16 cellular contexts compared by ENCODE assay signal in the genomic region with DNA sequence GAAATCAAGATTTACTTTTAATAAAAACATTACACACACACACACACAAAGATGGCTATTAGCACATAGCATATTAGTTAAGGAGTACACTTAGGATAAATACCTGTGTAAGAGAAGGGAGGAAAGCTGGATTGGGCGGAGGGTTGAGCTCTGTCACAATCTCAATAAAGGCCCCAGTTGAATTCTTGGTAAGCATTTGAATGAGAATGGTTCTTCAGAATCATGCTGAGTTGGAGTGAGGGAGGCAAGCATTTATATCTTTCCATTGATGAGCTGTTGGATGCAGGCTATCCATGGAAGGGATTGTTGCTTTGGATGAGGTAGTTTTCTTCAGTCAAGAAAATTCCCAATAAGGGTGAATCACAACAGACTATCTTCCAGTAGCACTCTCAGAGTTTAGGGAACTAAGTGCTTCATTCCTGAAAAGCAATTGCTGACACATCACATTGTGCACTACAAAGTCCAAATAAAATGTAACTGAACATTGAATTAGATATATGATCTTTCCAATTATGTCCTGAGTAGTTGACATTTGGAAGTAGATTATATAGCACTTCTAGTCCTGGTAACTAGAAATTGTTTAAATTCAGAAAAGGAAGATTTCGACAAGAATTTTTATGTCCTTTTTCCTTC.
A peak's percentile ranks its signal among the peaks of the same experiment; 100 is the strongest.
DNase-seq lines count a peak whose midpoint lies in the region; ATAC-seq and TF ChIP-seq lines count a peak whose summit lies in the region.
"Had no signal": no experiment of that assay in that cellular context is flagged by ENCODE, and none has a peak within 500 bp of the region (broad histone marks: within the 10 kb centered on the region; RNA-seq: fewer than 3 reads in every experiment).

No MANE protein-coding gene starts in this region.

- H3K9ac ChIP-seq in HUES64 (ENCODE audit: low read depth, low read length) (no peak overlapping the region), mesenchymal stem cell (ENCODE audit: low read length) (no peak overlapping the region)

- peaks cover 3% of the 10 kb centered on the region for H3K9me3 Mint-ChIP-seq in activated CD4-positive, alpha-beta T cell treated with anti-CD3 and anti-CD28 coated beads, Interleukin-2, amount 10 ng/mL, durations not matched to agents 24 days and 14 days
- H3K9me3 Mint-ChIP-seq: CD8-positive, alpha-beta T cell had no signal

- H3K23ac ChIP-seq in mesenchymal stem cell (ENCODE audit: low read length in 2 of 2): no peak overlapping the region

- no peak for TF ChIP-seq CTCF in fibroblast of mammary gland (conservative IDR thresholded peaks at IDR 0.05; ENCODE audit: control insufficient read depth, insufficient read depth, low read depth, low read length)

- no peak overlapping the region for H3K18ac ChIP-seq in mesenchymal stem cell (ENCODE audit: low read depth in 1 of 2, low read length in 2 of 2)

- peak overlapping the region; percentile 11; the same call in 1 of the 2 replicates for H3K27ac ChIP-seq in HUES64 (ENCODE audit: low read depth, low read length)
- H3K27ac ChIP-seq in mesenchymal stem cell (ENCODE audit: low read length, poor library complexity, severe bottlenecking): no peak overlapping the region
- H3K27ac ChIP-seq: Peyer's patch had no signal

- H3K9me3 ChIP-seq in HUES64 (ENCODE audit: insufficient read depth, low read depth, low read length) (no peaks in the 10 kb centered on the region), mesenchymal stem cell (ENCODE audit: control insufficient read depth, low read length) (peaks cover 6% of the 10 kb centered on the region)
- H3K9me3 ChIP-seq: HAP-1, Peyer's patch had no signal

- no peak overlapping the region for H2BK15ac ChIP-seq in mesenchymal stem cell (ENCODE audit: low read depth, poor library complexity, severe bottlenecking)

- H3K27me3 ChIP-seq in HUES64 (ENCODE audit: insufficient read depth, low read length): no peaks in the 10 kb centered on the region
- no peaks in the 10 kb centered on the region for H3K27me3 ChIP-seq in mesenchymal stem cell (ENCODE audit: control insufficient read depth in 1 of 2, insufficient read depth in 1 of 2, low read length in 2 of 2)
- H3K27me3 ChIP-seq: Peyer's patch had no signal

- H3K4me1 ChIP-seq in HUES64 (ENCODE audit: insufficient read depth, low read length): peaks cover 25% of the 10 kb centered on the region
- no peaks in the 10 kb centered on the region for H3K4me1 ChIP-seq in mesenchymal stem cell (ENCODE audit: control insufficient read depth, insufficient read depth, low read depth, low read length)
- H3K4me1 ChIP-seq: Peyer's patch had no signal

- H3K4me3 ChIP-seq in HUES64 (ENCODE audit: low read length) (no peak overlapping the region), fibroblast of mammary gland (ENCODE audit: control insufficient read depth, low read depth, low read length) (no peak overlapping the region), mesenchymal stem cell (ENCODE audit: insufficient read depth in 1 of 2, low read depth in 1 of 2, low read length in 2 of 2) (no peak overlapping the region)
- H3K4me3 ChIP-seq: HAP-1, Peyer's patch had no signal

- no peak overlapping the region for H3K4me2 ChIP-seq in mesenchymal stem cell (ENCODE audit: low read length, poor library complexity, severe bottlenecking)

- H4K8ac ChIP-seq in mesenchymal stem cell (ENCODE audit: low read length): no peak overlapping the region

- H3K79me1 ChIP-seq in mesenchymal stem cell (replicated peaks; ENCODE audit: low read length, poor library complexity, severe bottlenecking): no peaks in the 10 kb centered on the region

- no peak overlapping the region for H2AK5ac ChIP-seq in mesenchymal stem cell (ENCODE audit: low read length, severe bottlenecking)

- DNase-seq in ELF-1 (ENCODE audit: low read depth, low spot score) (peak; percentile 4), fibroblast of mammary gland (ENCODE audit: low read depth) (peak; percentile 15), mesenchymal stem cell (peak; percentile 25), cerebellar cortex (ENCODE audit: low spot score) (no peak), left colon (no peak)
- DNase-seq in activated CD4-positive, alpha-beta T cell treated with anti-CD3 and anti-CD28 coated beads, Interleukin-2, amount 10 ng/mL, durations not matched to agents 24 days and 14 days: no peak
- DNase-seq: CD8-positive, alpha-beta T cell; DMS 273 treated with DMSO at 0.1 percent for 48 hours; NCI-H1048; NCI-H1694; NCI-H2107; Peyer's patch; Right ventricle myocardium superior had no signal

- H3K36me3 ChIP-seq in HUES64 (ENCODE audit: insufficient read depth, low read length) (no peaks in the 10 kb centered on the region), mesenchymal stem cell (ENCODE audit: control insufficient read depth in 1 of 2, insufficient read depth in 2 of 2, low read depth in 1 of 2, low read length in 2 of 2) (no peaks in the 10 kb centered on the region)
- H3K36me3 ChIP-seq: HAP-1, Peyer's patch had no signal

- H3K14ac ChIP-seq in mesenchymal stem cell (ENCODE audit: low read length in 2 of 2): no peak overlapping the region

- H2BK120ac ChIP-seq in mesenchymal stem cell (ENCODE audit: low read depth, low read length): no peak overlapping the region

- no peak overlapping the region for H2AFZ ChIP-seq in mesenchymal stem cell (ENCODE audit: low read depth, low read length)

- no peaks in the 10 kb centered on the region for H3K4me1 Mint-ChIP-seq in activated CD4-positive, alpha-beta T cell treated with anti-CD3 and anti-CD28 coated beads, Interleukin-2, amount 10 ng/mL, durations not matched to agents 24 days and 14 days

- no peaks in the 10 kb centered on the region for H3K36me3 Mint-ChIP-seq in activated CD4-positive, alpha-beta T cell treated with anti-CD3 and anti-CD28 coated beads, Interleukin-2, amount 10 ng/mL, durations not matched to agents 24 days and 14 days (ENCODE audit: low read depth)
- H3K36me3 Mint-ChIP-seq: CD8-positive, alpha-beta T cell had no signal

- peaks cover 27% of the 10 kb centered on the region for H3K27me3 Mint-ChIP-seq in activated CD4-positive, alpha-beta T cell treated with anti-CD3 and anti-CD28 coated beads, Interleukin-2, amount 10 ng/mL, durations not matched to agents 24 days and 14 days

- no peak overlapping the region for H4K91ac ChIP-seq in mesenchymal stem cell (ENCODE audit: low read length)

- H3K4ac ChIP-seq in mesenchymal stem cell (ENCODE audit: low read depth in 1 of 2, low read length in 2 of 2): no peak overlapping the region

- no peak overlapping the region for H2BK5ac ChIP-seq in mesenchymal stem cell (ENCODE audit: low read depth, low read length, poor library complexity, severe bottlenecking)

- no peak for ATAC-seq in left colon
- ATAC-seq: CD8-positive, alpha-beta T cell; SK-N-SH treated with all-trans-retinoic acid at 6 μM for 48 hours had no signal

- intact Hi-C loops in activated CD4-positive, alpha-beta T cell treated with anti-CD3 and anti-CD28 coated beads, Interleukin-2, amount 10 ng/mL, durations not matched to agents 24 days and 14 days (cut with micrococcal nuclease): no loop called here
- intact Hi-C loops in left colon (cut with DNase I, micrococcal nuclease): no loop called here

- no peak overlapping the region for H3K27ac Mint-ChIP-seq in activated CD4-positive, alpha-beta T cell treated with anti-CD3 and anti-CD28 coated beads, Interleukin-2, amount 10 ng/mL, durations not matched to agents 24 days and 14 days
- H3K27ac Mint-ChIP-seq: CD8-positive, alpha-beta T cell had no signal

- no peak overlapping the region for H2BK12ac ChIP-seq in mesenchymal stem cell (ENCODE audit: low read length in 2 of 2)

- H3K4me3 Mint-ChIP-seq in activated CD4-positive, alpha-beta T cell treated with anti-CD3 and anti-CD28 coated beads, Interleukin-2, amount 10 ng/mL, durations not matched to agents 24 days and 14 days: no peak overlapping the region
- H3K4me3 Mint-ChIP-seq: CD8-positive, alpha-beta T cell had no signal

- 60% methylated on average over 1 of the region's 2 CpGs for WGBS in HUES64
- 93% methylated on average over 1 of the region's 2 CpGs for WGBS in mesenchymal stem cell

Comparison
In these comparisons a context has a peak if more than half of its experiments do, and no peak if none do; other contexts are left out.
1. DNase-seq: peak in ELF-1 (single experiment), fibroblast of mammary gland (single experiment) and mesenchymal stem cell (single experiment); none in activated CD4-positive, alpha-beta T cell treated with anti-CD3 and anti-CD28 coated beads, Interleukin-2, amount 10 ng/mL, durations not matched to agents 24 days and 14 days (single experiment), cerebellar cortex (single experiment) and left colon (0 of 2).